Comparison of ENCODE assay signal across 15 cellular contexts in genomic region chr5:132673939-132674630, GRCh38. TPM values are rescaled to one million over a fixed set of nuclear protein-coding genes. Genes with fewer than 3 reads are reported as not detected.
DNase-seq lines count a peak whose midpoint lies in the region; ATAC-seq, FAIRE-seq and TF ChIP-seq lines count a peak whose summit lies in the region.
"Had no signal": no experiment of that assay in that cellular context is flagged by ENCODE, and none has a peak within 500 bp of the region (broad histone marks: within the 10 kb centered on the region; RNA-seq: fewer than 3 reads in every experiment).

IL4 (plus strand) TSS chr5:132673989; CDS start chr5:132674051, 62 bp downstream.

- H3K9ac ChIP-seq in GM12878 (ENCODE audit: control insufficient read depth, insufficient read depth, low read length), result peak within 1 kb of the TSS; percentile 53; the same call in 1 of the 2 replicates

- H3K9me3 Mint-ChIP-seq in Caco-2 (ENCODE audit: unreplicated experiment), result no peaks in the 10 kb centered on the region
- H3K9me3 Mint-ChIP-seq: activated naive CD4-positive, alpha-beta T cell treated with anti-CD3 and anti-CD28 coated beads, Interleukin-2, amount 50 U/mL, for 24 hours had no signal

- TSS peak; percentile 89 for BruUV-seq in GM12878 (replicated peaks; lab: Mats Ljungman, UMichigan)
- no TSS peak for BruUV-seq in Caco-2 (replicated peaks; lab: Mats Ljungman, UMichigan)

- no peaks in the 10 kb centered on the region for H3K4me1 Mint-ChIP-seq in Caco-2 (ENCODE audit: low read depth, unreplicated experiment)
- H3K4me1 Mint-ChIP-seq: activated naive CD4-positive, alpha-beta T cell treated with anti-CD3 and anti-CD28 coated beads, Interleukin-2, amount 50 U/mL, for 24 hours had no signal

- SMC1A ChIA-PET in GM12878 (lab: Charles Lee; ENCODE audit: uncharacterized antibody, unreplicated experiment), result interaction anchor here (0.9 to 11.4 kb wide), 21 partner anchors 8 to 147 kb away, joined by 3 to 156 read pairs (median 7); partner anchors contain the start of genes CCNI2, IL13 and KIF3A

- no peak within 1 kb of the TSS for H3K27ac Mint-ChIP-seq in Caco-2 (ENCODE audit: unreplicated experiment)
- H3K27ac Mint-ChIP-seq: activated naive CD4-positive, alpha-beta T cell treated with anti-CD3 and anti-CD28 coated beads, Interleukin-2, amount 50 U/mL, for 24 hours had no signal

- TF ChIP-seq RAD21 in GM12878 (IDR thresholded peaks at IDR 0.05; ENCODE audit: insufficient read depth, low read depth, low read length), result no peak

- H3K4me2 ChIP-seq in GM12878 (ENCODE audit: control insufficient read depth, insufficient read depth) (peak within 1 kb of the TSS; percentile 74), osteoblast (ENCODE audit: insufficient read depth, low read length) (peak within 1 kb of the TSS; percentile 86)

- ATAC-seq in HG02678 (IDR thresholded peaks at IDR 0.05; ENCODE audit: unreplicated experiment) (peak; percentile 12), GM12878 (no peak; the same call in 2 of the 3 replicates), HG02642 (IDR thresholded peaks at IDR 0.05; ENCODE audit: poor library complexity, unreplicated experiment) (no peak)
- ATAC-seq: left lobe of liver had no signal

- in situ Hi-C loops in GM12878 (cut with MboI), result no loop called here

- peak within 1 kb of the TSS; percentile 75 for H3K27ac ChIP-seq in GM12878 (ENCODE audit: control insufficient read depth, insufficient read depth)
- H3K27ac ChIP-seq in osteoblast (ENCODE audit: low read depth, low read length), result peak within 1 kb of the TSS; percentile 90

- no peaks in the 10 kb centered on the region for H3K36me3 Mint-ChIP-seq in Caco-2 (ENCODE audit: insufficient read depth, unreplicated experiment)

- H3K4me1 ChIP-seq in GM12878 (ENCODE audit: control insufficient read depth, insufficient read depth, low read length), result peaks cover 33% of the 10 kb centered on the region
- H3K4me1 ChIP-seq in osteoblast (ENCODE audit: insufficient read depth, low read length), result peaks cover 35% of the 10 kb centered on the region
- H3K4me1 ChIP-seq in Caco-2, result peaks cover 5% of the 10 kb centered on the region; the same call in 1 of the 2 replicates

- no peaks in the 10 kb centered on the region for H4K20me1 ChIP-seq in GM12878 (ENCODE audit: control insufficient read depth, insufficient read depth)
- no peaks in the 10 kb centered on the region for H4K20me1 ChIP-seq in osteoblast (ENCODE audit: insufficient read depth, low read length)

- WGBS in GM12878 (ENCODE audit: insufficient coverage, insufficient replicate concordance, low lambda C conversion rate, missing lambda C conversion rate), result 48% methylated on average over 14 of the region's 14 CpGs

- RAD21 ChIA-PET in GM12878 (lab: Charles Lee; ENCODE audit: unreplicated experiment), result interaction anchor here (0.8 to 7.7 kb wide), 24 partner anchors 11 to 253 kb away, joined by 3 to 148 read pairs (median 4); partner anchors contain the start of genes CCNI2 and KIF3A

- H3K4me3 Mint-ChIP-seq in Caco-2 (ENCODE audit: unreplicated experiment), result no peak within 1 kb of the TSS
- H3K4me3 Mint-ChIP-seq: activated naive CD4-positive, alpha-beta T cell treated with anti-CD3 and anti-CD28 coated beads, Interleukin-2, amount 50 U/mL, for 24 hours had no signal

- no peak for TF ChIP-seq EP300 in GM12878 (IDR thresholded peaks at IDR 0.05; ENCODE audit: borderline replicate concordance in 1 of 2, control insufficient read depth in 1 of 2, low read depth in 2 of 2, low read length in 2 of 2)

- H3K27me3 Mint-ChIP-seq in Caco-2 (ENCODE audit: insufficient read depth, unreplicated experiment), result no peaks in the 10 kb centered on the region
- H3K27me3 Mint-ChIP-seq: activated naive CD4-positive, alpha-beta T cell treated with anti-CD3 and anti-CD28 coated beads, Interleukin-2, amount 50 U/mL, for 24 hours had no signal

- H3K36me3 ChIP-seq in GM12878 (ENCODE audit: control insufficient read depth in 2 of 2, insufficient read depth in 2 of 2, low read length in 1 of 2) (no peaks in the 10 kb centered on the region), osteoblast (ENCODE audit: insufficient read depth, low read length) (no peaks in the 10 kb centered on the region), Caco-2 (ENCODE audit: control insufficient read depth, insufficient read depth, low read length) (no peaks in the 10 kb centered on the region)
- H3K36me3 ChIP-seq: esophagus squamous epithelium had no signal

- DNase-seq in GM12878 (ENCODE audit: low read depth, low spot score) (no peak), osteoblast (ENCODE audit: insufficient read length, low spot score, missing footprints) (no peak), Caco-2 (no peak), NCI-H2081 treated with DMSO at 0.1 percent for 48 hours (lab: John Stamatoyannopoulos, UW) (no peak), SW 1271 (lab: John Stamatoyannopoulos, UW) (no peak)
- DNase-seq: esophagus squamous epithelium, KG1, T-helper 9 cell had no signal

- intact Hi-C loops in GM12878 (cut with micrococcal nuclease; ENCODE audit: unreplicated experiment) (loop anchor here (1.0 kb wide), 1 partner anchor 11 kb away; no protein-coding TSS in a partner anchor), Caco-2 (cut with micrococcal nuclease; ENCODE audit: unreplicated experiment) (loop anchor here (10.0 kb wide), 1 partner anchor 149 kb away; no protein-coding TSS in a partner anchor)

- CTCF ChIA-PET in GM12878 (lab: Yijun Ruan, JAX), result interaction anchor here (0.5 to 5.1 kb wide), 17 partner anchors 11 to 171 kb away, joined by 3 to 57 read pairs (median 3); partner anchors contain the start of gene CCNI2
- CTCF ChIA-PET in Caco-2 (lab: Charles Lee), result no interaction called here

- FAIRE-seq in GM12878 (lab: Jason Lieb, UNC), result peak; percentile 68

- peak within 1 kb of the TSS; percentile 8; the same call in 1 of the 2 replicates for H3K4me3 ChIP-seq in GM08714 (ENCODE audit: low read length)
- H3K4me3 ChIP-seq in GM12878, result peak within 1 kb of the TSS; percentile 29; the same call in 1 of the 2 replicates
- H3K4me3 ChIP-seq in osteoblast (ENCODE audit: insufficient read depth, low read length), result peak within 1 kb of the TSS; percentile 69
- no peak within 1 kb of the TSS for H3K4me3 ChIP-seq in Caco-2 (ENCODE audit: low read depth, low read length)
- H3K4me3 ChIP-seq: esophagus squamous epithelium, skin epidermis had no signal

- POLR2A ChIA-PET in GM12878 (lab: Charles Lee), result interaction anchor here (1.0 to 11.2 kb wide), 9 partner anchors 11 to 87 kb away, joined by 3 to 118 read pairs (median 4); partner anchors contain the start of genes IL13 and KIF3A
- POLR2A ChIA-PET in Caco-2 (lab: Charles Lee), result no interaction called here

- no peak for TF ChIP-seq POLR2A in GM12878 (IDR thresholded peaks at IDR 0.05; ENCODE audit: low read depth, low read length)

- H3K79me2 ChIP-seq in GM12878 (ENCODE audit: control insufficient read depth, insufficient read depth, low read length) (no peaks in the 10 kb centered on the region), osteoblast (ENCODE audit: insufficient read depth, low read length) (no peaks in the 10 kb centered on the region)

- H3K27me3 ChIP-seq in GM12878 (replicated peaks in 1 of 2; ENCODE audit: control insufficient read depth in 2 of 2, insufficient read depth in 2 of 2, low read length in 1 of 2) (no peaks in the 10 kb centered on the region), osteoblast (ENCODE audit: insufficient read depth, low read length) (no peaks in the 10 kb centered on the region), Caco-2 (replicated peaks; ENCODE audit: control insufficient read depth, insufficient read depth, low read length) (no peaks in the 10 kb centered on the region)
- H3K27me3 ChIP-seq: esophagus squamous epithelium had no signal

- H2AFZ ChIP-seq in GM12878 (ENCODE audit: control insufficient read depth, low read depth, low read length) (peak within 1 kb of the TSS; percentile 25), osteoblast (ENCODE audit: low read length) (peak within 1 kb of the TSS; percentile 83)

- H3K9me3 ChIP-seq in GM12878 (replicated peaks; ENCODE audit: control insufficient read depth, insufficient read depth, low read length), result no peaks in the 10 kb centered on the region
- H3K9me3 ChIP-seq in osteoblast (ENCODE audit: low read depth, low read length), result no peaks in the 10 kb centered on the region
- H3K9me3 ChIP-seq in Caco-2, result no peaks in the 10 kb centered on the region
- H3K9me3 ChIP-seq: esophagus squamous epithelium had no signal

- TF ChIP-seq CTCF in GM12878 (IDR thresholded peaks at IDR 0.05 in 2 of 3, conservative IDR thresholded peaks at IDR 0.05 in 1 of 3; ENCODE audit: control insufficient read depth in 2 of 3, extremely low read depth in 1 of 3, insufficient read depth in 1 of 3, low read depth in 3 of 3, low read length in 3 of 3) (no peak), osteoblast (IDR thresholded peaks at IDR 0.05; ENCODE audit: extremely low read depth, low read depth, low read length) (no peak), Caco-2 (IDR thresholded peaks at IDR 0.05; ENCODE audit: insufficient read depth in 1 of 2, low read depth in 1 of 2, low read length in 1 of 2, severe bottlenecking in 1 of 2, unreplicated experiment in 1 of 2) (no peak)

TF ChIP-seq in GM12878, 131 proteins besides CTCF, POLR2A, EP300 and RAD21 (continues in another document):
- TF ChIP-seq TAF1 (IDR thresholded peaks at IDR 0.05; ENCODE audit: borderline replicate concordance, low read depth, low read length), result 0 out of 2 replicates have a peak, but pooled peaks have one; percentile 25

RNA-seq across cellular contexts. Expression of gene IL4, which starts in this region (rescaled TPM):
- total RNA-seq in GM12878 (2013; cell fraction: nucleolus; rRNA removed), result not detected in 2 replicates
- total RNA-seq in GM12878 (2014; rRNA removed) (not detected in 2 replicates), GM12878 (2014; rRNA removed; fragmentation: Illumina TruSeq; extraction: Trizol) (not detected in 2 replicates), GM12878 (2021) (not detected in 2 replicates), osteoblast (not detected in 2 replicates), Caco-2 (2022) (not detected in 2 replicates)
- not detected for polyA plus RNA-seq in GM12878 (2011; ENCODE audit: low read depth)
- polyA plus RNA-seq in GM12878 (2011; rRNA removed) (0.80 and 1.1 TPM in 2 replicates), GM12878 (2014; fragmentation: Illumina TruSeq; extraction: Trizol) (not detected in 2 replicates), GM12878 (2014; fragmentation: Nextera tagmentation; extraction: Ambion mirVana) (under 1 TPM; 0.20 to 0.50 TPM), GM12878 (2014; rRNA removed) (not detected in 2 replicates), GM12878 (2016; fragmentation: Nextera tagmentation; extraction: Ambion mirVana) (not detected)
- polyA plus RNA-seq in GM12878 (2011; cell fraction: cytosol; rRNA removed), result 1.6 and 2.4 TPM in 2 replicates
- 0.75 TPM in 1 of 2 replicates, not detected in the other for polyA plus RNA-seq in GM12878 (2011; cell fraction: nucleus; rRNA removed)
- not detected in 2 replicates for polyA plus RNA-seq in GM12878 (2012)
- polyA minus RNA-seq in GM12878 (2011; rRNA and poly(A)+ RNA removed), result not detected in 2 replicates
- polyA minus RNA-seq in GM12878 (2011; cell fraction: cytosol; rRNA and poly(A)+ RNA removed), result not detected in 2 replicates
- not detected in 2 replicates for polyA minus RNA-seq in GM12878 (2011; cell fraction: nucleus; rRNA and poly(A)+ RNA removed)
- total RNA-seq: Daoy, esophagus squamous epithelium, left lobe of liver had no signal
